In the genomic region with DNA sequence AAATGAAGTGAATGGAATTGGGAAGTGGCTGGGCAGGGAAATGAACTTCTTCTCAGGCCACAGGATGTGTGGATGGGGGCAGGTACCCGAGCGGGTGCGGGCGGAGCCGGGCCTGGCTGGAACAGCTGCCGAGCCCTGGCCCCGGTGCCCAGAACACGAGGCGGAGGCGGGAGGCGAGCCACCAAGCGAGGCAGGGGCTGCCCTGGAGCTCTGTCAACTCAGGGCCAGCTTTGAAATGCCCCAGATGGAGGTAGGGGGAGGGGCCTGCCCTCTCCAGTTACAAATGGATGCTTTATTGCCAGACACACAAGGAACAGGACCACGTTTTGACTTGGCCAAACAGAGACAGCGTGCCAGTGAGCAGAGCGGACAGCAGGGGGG, we compare ENCODE assay signal across 9 cellular contexts.
DNase-seq lines count a peak whose midpoint lies in the region; TF ChIP-seq lines count a peak whose summit lies in the region.
"Had no signal": no experiment of that assay in that cellular context is flagged by ENCODE, and none has a peak within 500 bp of the region (broad histone marks: within the 10 kb centered on the region; RNA-seq: fewer than 3 reads in every experiment).

No MANE protein-coding gene starts in this region.

- no peak overlapping the region for H3K4me3 ChIP-seq in BLaER1
- H3K4me3 ChIP-seq: K562 had no signal

- H3K4ac ChIP-seq in H9 (ENCODE audit: low read depth, low read length) = no peak overlapping the region

- H2BK12ac ChIP-seq in H9 (ENCODE audit: insufficient read length, low read depth, low read length) = no peak overlapping the region

- no peak overlapping the region for H3K9ac ChIP-seq in BLaER1
- H3K9ac ChIP-seq in H9 (ENCODE audit: extremely low read depth, insufficient read length, low read length) = no peak overlapping the region

- H4K8ac ChIP-seq in H9 (replicated peaks; ENCODE audit: insufficient read length, low read depth, low read length) = no peak overlapping the region

- 0 out of 7 replicates have a peak overlapping the region, but pooled peaks of 1 of the 3 experiments have one; percentile 2 for H3K27ac Mint-ChIP-seq in H9

- intact Hi-C loops in head of caudate nucleus (cut with DNase I) = no loop called here

- H3K27me3 ChIP-seq in BLaER1 (no peaks in the 10 kb centered on the region), H9 (ENCODE audit: insufficient read depth, low read length) (no peaks in the 10 kb centered on the region)

- H3K23me2 ChIP-seq in H9 (ENCODE audit: insufficient read length, low read depth, low read length, poor library complexity, severe bottlenecking) = no peaks in the 10 kb centered on the region

- no peak overlapping the region for H2BK20ac ChIP-seq in H9 (ENCODE audit: low read depth, low read length, poor library complexity, severe bottlenecking)

- H3K27me3 Mint-ChIP-seq in H9 (ENCODE audit: low read depth) = no peaks in the 10 kb centered on the region

- peak overlapping the region; percentile 83 for H3K4me2 ChIP-seq in BLaER1
- no peak overlapping the region for H3K4me2 ChIP-seq in H9 (ENCODE audit: insufficient read depth, insufficient read length, low read length)

- H3K23ac ChIP-seq in H9 (ENCODE audit: insufficient read length, low read depth, low read length) = no peak overlapping the region

- H3K27ac ChIP-seq in BLaER1 (peak overlapping the region; percentile 81), H9 (ENCODE audit: insufficient read length, low read depth, low read length) (no peak overlapping the region)

- no peak overlapping the region for H4K91ac ChIP-seq in H9 (ENCODE audit: insufficient read length, low read depth, low read length)

- H3K4me1 ChIP-seq in BLaER1 (peaks cover 59% of the 10 kb centered on the region), H9 (ENCODE audit: insufficient read depth, low read length) (peaks cover 7% of the 10 kb centered on the region; the same call in 1 of the 2 replicates)

- peaks cover 11% of the 10 kb centered on the region for H3K36me3 ChIP-seq in BLaER1

- H3K9me3 Mint-ChIP-seq in H9 = peaks cover 1 to 2% of the 10 kb centered on the region in 2 experiments; a peak in 2 of 5 replicates

- H4K5ac ChIP-seq in H9 (ENCODE audit: insufficient read length, low read depth, low read length) = no peak overlapping the region

- no peaks in the 10 kb centered on the region for H3K79me1 ChIP-seq in H9 (ENCODE audit: insufficient read depth, low read depth, low read length, poor library complexity, severe bottlenecking)

- no peak overlapping the region for H3K18ac ChIP-seq in H9 (ENCODE audit: insufficient read length, low read depth, low read length)

- no peak for TF ChIP-seq CTCF in H9 (conservative IDR thresholded peaks at IDR 0.05)

- no peaks in the 10 kb centered on the region for H3K79me2 ChIP-seq in H9 (ENCODE audit: insufficient read depth, low read length)

- no peak overlapping the region for H3T11ph ChIP-seq in H9 (ENCODE audit: low read length)

- H3K36me3 Mint-ChIP-seq in H9 (ENCODE audit: insufficient read depth in 1 of 3, low read depth in 3 of 3) = peaks cover 2 to 9% (median 7%) of the 10 kb centered on the region in 3 experiments; a peak in 6 of 7 replicates

- H3K14ac ChIP-seq in H9 (ENCODE audit: insufficient read depth, low read length) = no peak overlapping the region

- no peak overlapping the region for H3K4me3 Mint-ChIP-seq in H9

- H3K4me1 Mint-ChIP-seq in H9 = peaks cover 44 to 50% of the 10 kb centered on the region in 2 experiments

- H3K56ac ChIP-seq in H9 (ENCODE audit: insufficient read length, low read depth, low read length) = no peak overlapping the region

- H2BK5ac ChIP-seq in H9 (ENCODE audit: insufficient read length, low read length) = no peak overlapping the region

- peaks cover 10% of the 10 kb centered on the region for H3K9me3 ChIP-seq in BLaER1
- H3K9me3 ChIP-seq in H9 (ENCODE audit: control insufficient read depth, low read depth, low read length) = no peaks in the 10 kb centered on the region

- H2AFZ ChIP-seq in H9 (ENCODE audit: low read length) = no peak overlapping the region

- H2AK5ac ChIP-seq in H9 (ENCODE audit: insufficient read length, low read length) = no peak overlapping the region

- no peak overlapping the region for H2BK120ac ChIP-seq in H9 (ENCODE audit: low read depth, low read length, poor library complexity, severe bottlenecking)

- H4K20me1 ChIP-seq in BLaER1 (no peaks in the 10 kb centered on the region), H9 (ENCODE audit: control insufficient read depth, insufficient read depth, insufficient read length) (no peaks in the 10 kb centered on the region)

- no peak overlapping the region for H2BK15ac ChIP-seq in H9 (ENCODE audit: low read depth, low read length)

- no CpG with 5 or more reads among the region's 15 CpGs for WGBS in H9 (ENCODE audit: extremely low coverage, insufficient read length, low lambda C conversion rate)

- DNase-seq in NCI-H524 treated with DMSO at 0.1 percent for 48 hours (lab: John Stamatoyannopoulos, UW) (peak; percentile 50), head of caudate nucleus (peak; percentile 68 to 92 (median 84)), pons (ENCODE audit: low spot score) (peak; percentile 84), kidney tubule cell (ENCODE audit: low spot score) (no peak), H9 (no peak), NCI-H146 treated with DMSO at 0.1 percent for 48 hours (lab: John Stamatoyannopoulos, UW; ENCODE audit: unreplicated experiment) (no peak)
- DNase-seq in stimulated activated CD4-positive, alpha-beta T cell treated with anti-CD3 and anti-CD28 coated beads, Interleukin-4, amount 100 ng/mL, for 4 hours = no peak

Comparison
In these comparisons a context has a peak if more than half of its experiments do, and no peak if none do; other contexts are left out.
1. DNase-seq: peak in NCI-H524 treated with DMSO at 0.1 percent for 48 hours (single experiment), head of caudate nucleus (42 of 42) and pons (single experiment); none in kidney tubule cell (single experiment), stimulated activated CD4-positive, alpha-beta T cell treated with anti-CD3 and anti-CD28 coated beads, Interleukin-4, amount 100 ng/mL, for 4 hours (0 of 2), H9 (single experiment) and NCI-H146 treated with DMSO at 0.1 percent for 48 hours (single experiment).